8 cellular contexts compared by ENCODE assay signal in genomic region chr7:123557631-123558505, GRCh38. TPM values are rescaled to one million over a fixed set of nuclear protein-coding genes. Genes with fewer than 3 reads are reported as not detected.
DNase-seq lines count a peak whose midpoint lies in the region; ATAC-seq and TF ChIP-seq lines count a peak whose summit lies in the region.

Gene NDUFA5, minus strand, starts transcription at chr7:123557818. Its CDS starts 23 bp downstream, at chr7:123557795.

- TF ChIP-seq CTCF in left lung (IDR thresholded peaks at IDR 0.05): no peak

- H3K4me1 Mint-ChIP-seq in CD4-positive, CD25-positive, alpha-beta regulatory T cell: peaks cover 9 to 14% (median 10%) of the 10 kb centered on the region in 4 donors

- H3K27me3 ChIP-seq in CD4-positive, CD25-positive, alpha-beta regulatory T cell (ENCODE audit: control insufficient read depth, insufficient read depth, low read length): peaks cover 2% of the 10 kb centered on the region
- H3K27me3 ChIP-seq in left lung: no peaks in the 10 kb centered on the region

- H3K9me3 ChIP-seq in CD4-positive, CD25-positive, alpha-beta regulatory T cell (ENCODE audit: control insufficient read depth in 2 of 2, low read length in 2 of 2): no peaks in the 10 kb centered on the region
- H3K9me3 ChIP-seq in left lung: no peaks in the 10 kb centered on the region

- H3K27me3 Mint-ChIP-seq in CD4-positive, CD25-positive, alpha-beta regulatory T cell: peaks cover 13% of the 10 kb centered on the region

- no peaks in the 10 kb centered on the region for H3K9me3 Mint-ChIP-seq in CD4-positive, CD25-positive, alpha-beta regulatory T cell

- ATAC-seq in CD4-positive, CD25-positive, alpha-beta regulatory T cell (ENCODE audit: low read depth in 2 of 2): peak; percentile 99
- ATAC-seq in GM19438 (IDR thresholded peaks at IDR 0.05; ENCODE audit: low read depth, unreplicated experiment): peak; percentile 98
- ATAC-seq in HG03571 (IDR thresholded peaks at IDR 0.05; ENCODE audit: unreplicated experiment): peak; percentile 97
- ATAC-seq in left lung: peak; percentile 100

- peak; percentile 97 to 99 (median 98) for DNase-seq in CD4-positive, CD25-positive, alpha-beta regulatory T cell
- DNase-seq in NCI-H774 (lab: John Stamatoyannopoulos, UW) (peak; percentile 97), dermis microvascular lymphatic vessel endothelial cell (ENCODE audit: low read depth in 2 of 2) (peak; percentile 96 to 99), left lung (peak; percentile 93 to 98)
- DNase-seq in activated CD4-positive, alpha-beta T cell treated with anti-CD3 and anti-CD28 coated beads, Interleukin-2, amount 50 U/mL, for 4 hours: peak; percentile 96 to 97
- DNase-seq in stimulated activated CD4-positive, alpha-beta T cell treated with anti-CD3 and anti-CD28 coated beads, Interleukin-2, amount 100 ng/mL, for 48 hours: peak; percentile 89 to 96

- H3K27ac ChIP-seq in CD4-positive, CD25-positive, alpha-beta regulatory T cell (ENCODE audit: insufficient read depth, low read length, poor library complexity, severe bottlenecking): peak within 1 kb of the TSS; percentile 84
- H3K27ac ChIP-seq in left lung: peak within 1 kb of the TSS; percentile 85

- no peak within 1 kb of the TSS for H3K4me3 Mint-ChIP-seq in CD4-positive, CD25-positive, alpha-beta regulatory T cell

- H3K36me3 Mint-ChIP-seq in CD4-positive, CD25-positive, alpha-beta regulatory T cell: peaks cover 9% of the 10 kb centered on the region

- no peak within 1 kb of the TSS for H3K27ac Mint-ChIP-seq in CD4-positive, CD25-positive, alpha-beta regulatory T cell

- H3K4me3 ChIP-seq in CD4-positive, CD25-positive, alpha-beta regulatory T cell (ENCODE audit: low read depth, low read length): peak within 1 kb of the TSS; percentile 99
- peak within 1 kb of the TSS; percentile 62 to 65 for H3K4me3 ChIP-seq in left lung

- intact Hi-C loops in left lung (cut with DNase I): no loop called here

- peaks cover 17% of the 10 kb centered on the region for H3K36me3 ChIP-seq in CD4-positive, CD25-positive, alpha-beta regulatory T cell (ENCODE audit: control insufficient read depth, insufficient read depth, low read length)
- H3K36me3 ChIP-seq in left lung: peaks cover 0 to 3% of the 10 kb centered on the region in 2 donors

- H3K4me1 ChIP-seq in CD4-positive, CD25-positive, alpha-beta regulatory T cell (ENCODE audit: control insufficient read depth, insufficient read depth, low read length, poor library complexity, severe bottlenecking): peaks cover 31% of the 10 kb centered on the region
- H3K4me1 ChIP-seq in left lung: peaks cover 9 to 33% of the 10 kb centered on the region in 2 donors

RNA-seq across cellular contexts. Expression of gene NDUFA5, which starts in this region (rescaled TPM):
- total RNA-seq in CD4-positive, CD25-positive, alpha-beta regulatory T cell: 50.3 TPM
- 10 to 100 TPM; 72.8 to 89.0 (median 80.6) TPM for polyA plus RNA-seq in CD4-positive, CD25-positive, alpha-beta regulatory T cell
- total RNA-seq in dermis microvascular lymphatic vessel endothelial cell (19.7 and 22.0 TPM in 2 replicates), left lung (10 to 100 TPM; 55.2 to 66.6 TPM)

Comparison
In these comparisons a context has a peak if more than half of its experiments do, and no peak if none do; other contexts are left out.
1. Peak in every context shown above with its lines: DNase-seq, ATAC-seq, H3K4me3 ChIP-seq and H3K27ac ChIP-seq.